ENCODE assay signal across 1 cellular context in genomic region chr15:70387086-70387485, GRCh38.
TF ChIP-seq lines count a peak whose summit lies in the region.

No MANE protein-coding gene starts in this region.

TF ChIP-seq in SK-N-SH, 30 proteins besides CTCF, POLR2A, EP300 and RAD21 (continued from another document):
- no peak for TF ChIP-seq FOSL2 (IDR thresholded peaks at IDR 0.05; ENCODE audit: borderline replicate concordance, low read depth)
- TF ChIP-seq ZBTB33 (IDR thresholded peaks at IDR 0.05; ENCODE audit: borderline replicate concordance, low read depth) = no peak
- no peak for TF ChIP-seq NFIC (IDR thresholded peaks at IDR 0.05; ENCODE audit: borderline replicate concordance)
- TF ChIP-seq YY1 (IDR thresholded peaks at IDR 0.05; ENCODE audit: low read depth) = no peak
- TF ChIP-seq ELF1 (IDR thresholded peaks at IDR 0.05) = no peak
- no peak for TF ChIP-seq RCOR1 (IDR thresholded peaks at IDR 0.05; ENCODE audit: low read length)
